ENCODE assay signal across 1 cellular context in the genomic region with DNA sequence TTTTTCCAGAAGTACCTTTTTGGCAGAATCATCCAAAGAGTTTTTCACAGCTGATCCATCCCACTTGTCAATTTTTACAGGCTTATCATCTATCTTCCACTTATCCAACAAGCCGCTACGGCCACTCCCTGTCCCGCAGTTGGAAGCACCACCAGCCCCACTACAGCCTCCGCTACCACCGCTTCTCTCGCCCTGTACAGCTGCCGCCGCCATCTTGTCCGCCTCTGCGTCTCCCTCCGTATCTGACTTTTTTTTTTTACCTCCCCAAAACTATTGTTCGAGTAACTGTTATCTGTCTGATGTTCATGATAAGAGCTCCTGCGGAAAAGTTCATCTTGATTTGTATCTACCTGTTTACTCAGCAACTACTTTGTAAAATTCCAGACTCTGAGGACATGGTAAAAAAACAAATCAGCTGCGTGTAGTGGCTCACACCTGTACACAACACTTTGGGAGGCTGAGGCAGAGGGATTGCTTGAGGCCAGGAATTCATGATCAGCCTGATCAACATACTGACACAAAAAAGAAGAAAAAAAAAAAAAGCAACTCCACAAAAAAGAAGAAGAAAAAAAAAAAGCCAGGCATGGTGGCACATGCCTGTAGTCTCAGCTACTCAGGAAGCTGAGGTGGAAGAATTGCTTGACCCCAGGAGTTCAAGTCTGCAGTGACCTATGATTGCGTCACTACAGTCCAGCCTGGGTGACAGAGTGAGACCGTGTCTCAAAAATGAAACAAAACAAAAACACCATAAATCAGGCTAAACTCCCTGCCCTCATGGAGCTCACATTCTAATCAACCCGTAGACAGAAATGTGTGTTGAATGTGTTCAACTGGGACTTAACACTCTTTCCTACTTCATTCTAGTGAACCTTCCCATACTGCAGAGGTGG.
TF ChIP-seq lines count a peak whose summit lies in the region.

No MANE protein-coding gene starts in this region.

TF ChIP-seq in GM12878, 131 proteins besides CTCF, POLR2A, EP300 and RAD21:
- TF ChIP-seq STAT1 (conservative IDR thresholded peaks at IDR 0.05), result no peak
- TF ChIP-seq, protein P1, sequence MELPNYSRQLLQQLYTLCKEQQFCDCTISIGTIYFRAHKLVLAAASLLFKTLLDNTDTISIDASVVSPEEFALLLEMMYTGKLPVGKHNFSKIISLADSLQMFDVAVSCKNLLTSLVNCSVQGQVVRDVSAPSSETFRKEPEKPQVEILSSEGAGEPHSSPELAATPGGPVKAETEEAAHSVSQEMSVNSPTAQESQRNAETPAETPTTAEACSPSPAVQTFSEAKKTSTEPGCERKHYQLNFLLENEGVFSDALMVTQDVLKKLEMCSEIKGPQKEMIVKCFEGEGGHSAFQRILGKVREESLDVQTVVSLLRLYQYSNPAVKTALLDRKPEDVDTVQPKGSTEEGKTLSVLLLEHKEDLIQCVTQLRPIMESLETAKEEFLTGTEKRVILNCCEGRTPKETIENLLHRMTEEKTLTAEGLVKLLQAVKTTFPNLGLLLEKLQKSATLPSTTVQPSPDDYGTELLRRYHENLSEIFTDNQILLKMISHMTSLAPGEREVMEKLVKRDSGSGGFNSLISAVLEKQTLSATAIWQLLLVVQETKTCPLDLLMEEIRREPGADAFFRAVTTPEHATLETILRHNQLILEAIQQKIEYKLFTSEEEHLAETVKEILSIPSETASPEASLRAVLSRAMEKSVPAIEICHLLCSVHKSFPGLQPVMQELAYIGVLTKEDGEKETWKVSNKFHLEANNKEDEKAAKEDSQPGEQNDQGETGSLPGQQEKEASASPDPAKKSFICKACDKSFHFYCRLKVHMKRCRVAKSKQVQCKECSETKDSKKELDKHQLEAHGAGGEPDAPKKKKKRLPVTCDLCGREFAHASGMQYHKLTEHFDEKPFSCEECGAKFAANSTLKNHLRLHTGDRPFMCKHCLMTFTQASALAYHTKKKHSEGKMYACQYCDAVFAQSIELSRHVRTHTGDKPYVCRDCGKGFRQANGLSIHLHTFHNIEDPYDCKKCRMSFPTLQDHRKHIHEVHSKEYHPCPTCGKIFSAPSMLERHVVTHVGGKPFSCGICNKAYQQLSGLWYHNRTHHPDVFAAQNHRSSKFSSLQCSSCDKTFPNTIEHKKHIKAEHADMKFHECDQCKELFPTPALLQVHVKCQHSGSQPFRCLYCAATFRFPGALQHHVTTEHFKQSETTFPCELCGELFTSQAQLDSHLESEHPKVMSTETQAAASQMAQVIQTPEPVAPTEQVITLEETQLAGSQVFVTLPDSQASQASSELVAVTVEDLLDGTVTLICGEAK (IDR thresholded peaks at IDR 0.05; ENCODE audit: borderline replicate concordance), result no peak
- TF ChIP-seq, protein P2, sequence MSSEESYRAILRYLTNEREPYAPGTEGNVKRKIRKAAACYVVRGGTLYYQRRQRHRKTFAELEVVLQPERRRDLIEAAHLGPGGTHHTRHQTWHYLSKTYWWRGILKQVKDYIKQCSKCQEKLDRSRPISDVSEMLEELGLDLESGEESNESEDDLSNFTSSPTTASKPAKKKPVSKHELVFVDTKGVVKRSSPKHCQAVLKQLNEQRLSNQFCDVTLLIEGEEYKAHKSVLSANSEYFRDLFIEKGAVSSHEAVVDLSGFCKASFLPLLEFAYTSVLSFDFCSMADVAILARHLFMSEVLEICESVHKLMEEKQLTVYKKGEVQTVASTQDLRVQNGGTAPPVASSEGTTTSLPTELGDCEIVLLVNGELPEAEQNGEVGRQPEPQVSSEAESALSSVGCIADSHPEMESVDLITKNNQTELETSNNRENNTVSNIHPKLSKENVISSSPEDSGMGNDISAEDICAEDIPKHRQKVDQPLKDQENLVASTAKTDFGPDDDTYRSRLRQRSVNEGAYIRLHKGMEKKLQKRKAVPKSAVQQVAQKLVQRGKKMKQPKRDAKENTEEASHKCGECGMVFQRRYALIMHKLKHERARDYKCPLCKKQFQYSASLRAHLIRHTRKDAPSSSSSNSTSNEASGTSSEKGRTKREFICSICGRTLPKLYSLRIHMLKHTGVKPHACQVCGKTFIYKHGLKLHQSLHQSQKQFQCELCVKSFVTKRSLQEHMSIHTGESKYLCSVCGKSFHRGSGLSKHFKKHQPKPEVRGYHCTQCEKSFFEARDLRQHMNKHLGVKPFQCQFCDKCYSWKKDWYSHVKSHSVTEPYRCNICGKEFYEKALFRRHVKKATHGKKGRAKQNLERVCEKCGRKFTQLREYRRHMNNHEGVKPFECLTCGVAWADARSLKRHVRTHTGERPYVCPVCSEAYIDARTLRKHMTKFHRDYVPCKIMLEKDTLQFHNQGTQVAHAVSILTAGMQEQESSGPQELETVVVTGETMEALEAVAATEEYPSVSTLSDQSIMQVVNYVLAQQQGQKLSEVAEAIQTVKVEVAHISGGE (CRISPR knock-in tag; IDR thresholded peaks at IDR 0.05), result no peak
- TF ChIP-seq HDAC2 (IDR thresholded peaks at IDR 0.05), result no peak
- TF ChIP-seq GABPA (IDR thresholded peaks at IDR 0.05; ENCODE audit: low read depth), result no peak
- no peak for TF ChIP-seq KAT2A (conservative IDR thresholded peaks at IDR 0.05; ENCODE audit: control insufficient read depth, low read depth, low read length)
- TF ChIP-seq RAD51 (IDR thresholded peaks at IDR 0.05), result no peak
- TF ChIP-seq RFX5 (IDR thresholded peaks at IDR 0.05; ENCODE audit: low read depth, low read length), result no peak
- no peak for TF ChIP-seq MEF2B (IDR thresholded peaks at IDR 0.05; ENCODE audit: partially characterized antibody, poor library complexity, severe bottlenecking)
- TF ChIP-seq, protein P3, sequence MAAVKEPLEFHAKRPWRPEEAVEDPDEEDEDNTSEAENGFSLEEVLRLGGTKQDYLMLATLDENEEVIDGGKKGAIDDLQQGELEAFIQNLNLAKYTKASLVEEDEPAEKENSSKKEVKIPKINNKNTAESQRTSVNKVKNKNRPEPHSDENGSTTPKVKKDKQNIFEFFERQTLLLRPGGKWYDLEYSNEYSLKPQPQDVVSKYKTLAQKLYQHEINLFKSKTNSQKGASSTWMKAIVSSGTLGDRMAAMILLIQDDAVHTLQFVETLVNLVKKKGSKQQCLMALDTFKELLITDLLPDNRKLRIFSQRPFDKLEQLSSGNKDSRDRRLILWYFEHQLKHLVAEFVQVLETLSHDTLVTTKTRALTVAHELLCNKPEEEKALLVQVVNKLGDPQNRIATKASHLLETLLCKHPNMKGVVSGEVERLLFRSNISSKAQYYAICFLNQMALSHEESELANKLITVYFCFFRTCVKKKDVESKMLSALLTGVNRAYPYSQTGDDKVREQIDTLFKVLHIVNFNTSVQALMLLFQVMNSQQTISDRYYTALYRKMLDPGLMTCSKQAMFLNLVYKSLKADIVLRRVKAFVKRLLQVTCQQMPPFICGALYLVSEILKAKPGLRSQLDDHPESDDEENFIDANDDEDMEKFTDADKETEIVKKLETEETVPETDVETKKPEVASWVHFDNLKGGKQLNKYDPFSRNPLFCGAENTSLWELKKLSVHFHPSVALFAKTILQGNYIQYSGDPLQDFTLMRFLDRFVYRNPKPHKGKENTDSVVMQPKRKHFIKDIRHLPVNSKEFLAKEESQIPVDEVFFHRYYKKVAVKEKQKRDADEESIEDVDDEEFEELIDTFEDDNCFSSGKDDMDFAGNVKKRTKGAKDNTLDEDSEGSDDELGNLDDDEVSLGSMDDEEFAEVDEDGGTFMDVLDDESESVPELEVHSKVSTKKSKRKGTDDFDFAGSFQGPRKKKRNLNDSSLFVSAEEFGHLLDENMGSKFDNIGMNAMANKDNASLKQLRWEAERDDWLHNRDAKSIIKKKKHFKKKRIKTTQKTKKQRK (IDR thresholded peaks at IDR 0.05; ENCODE audit: low read depth, low read length), result no peak
